ENCODE assay signal across 1 cellular context in genomic region chr1:170790651-170791071, GRCh38.
TF ChIP-seq lines count a peak whose summit lies in the region.

No MANE protein-coding gene starts in this region.

TF ChIP-seq in SK-N-SH treated with all-trans-retinoic acid at 6 μM for 48 hours, 23 proteins besides CTCF, POLR2A, EP300 and RAD21 (continued from another document):
- TF ChIP-seq RARB (CRISPR knock-in tag; IDR thresholded peaks at IDR 0.05) (no peak), ARNTL (CRISPR knock-in tag; IDR thresholded peaks at IDR 0.05; ENCODE audit: borderline replicate concordance, low read depth) (no peak), ZC3H10 (CRISPR knock-in tag; IDR thresholded peaks at IDR 0.05) (no peak), ZFP30 (CRISPR knock-in tag; IDR thresholded peaks at IDR 0.05) (no peak), ISL1 (CRISPR knock-in tag; IDR thresholded peaks at IDR 0.05) (no peak)
- TF ChIP-seq, protein P1, sequence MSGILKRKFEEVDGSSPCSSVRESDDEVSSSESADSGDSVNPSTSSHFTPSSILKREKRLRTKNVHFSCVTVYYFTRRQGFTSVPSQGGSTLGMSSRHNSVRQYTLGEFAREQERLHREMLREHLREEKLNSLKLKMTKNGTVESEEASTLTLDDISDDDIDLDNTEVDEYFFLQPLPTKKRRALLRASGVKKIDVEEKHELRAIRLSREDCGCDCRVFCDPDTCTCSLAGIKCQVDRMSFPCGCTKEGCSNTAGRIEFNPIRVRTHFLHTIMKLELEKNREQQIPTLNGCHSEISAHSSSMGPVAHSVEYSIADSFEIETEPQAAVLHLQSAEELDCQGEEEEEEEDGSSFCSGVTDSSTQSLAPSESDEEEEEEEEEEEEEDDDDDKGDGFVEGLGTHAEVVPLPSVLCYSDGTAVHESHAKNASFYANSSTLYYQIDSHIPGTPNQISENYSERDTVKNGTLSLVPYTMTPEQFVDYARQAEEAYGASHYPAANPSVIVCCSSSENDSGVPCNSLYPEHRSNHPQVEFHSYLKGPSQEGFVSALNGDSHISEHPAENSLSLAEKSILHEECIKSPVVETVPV (CRISPR knock-in tag; IDR thresholded peaks at IDR 0.05): no peak
TF ChIP-seq in SK-N-SH treated with all-trans-retinoic acid at 6 μM for 48 hours: peak in this region for 0.
